ENCODE assay signal across 9 cellular contexts in the genomic region with DNA sequence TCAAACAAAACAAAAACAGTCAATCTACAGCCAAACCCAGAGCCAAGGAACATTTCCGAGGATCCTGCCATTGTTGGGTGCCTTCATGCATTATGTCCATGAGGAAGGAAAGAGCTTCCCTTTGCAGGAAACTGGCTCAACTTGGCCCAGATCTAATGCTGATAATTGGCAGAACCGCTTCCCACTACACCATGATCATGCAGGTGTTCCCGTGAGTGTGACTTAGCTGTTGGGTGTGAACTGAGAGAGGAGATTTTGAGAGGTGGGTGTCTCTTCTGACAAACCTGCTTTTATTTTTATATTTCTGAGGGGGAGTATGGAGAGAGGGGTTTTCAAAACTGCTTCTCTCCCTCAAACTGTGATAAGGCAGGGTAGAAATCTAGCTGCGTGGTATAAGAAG. TPM values are rescaled to one million over a fixed set of nuclear protein-coding genes. Genes with fewer than 3 reads are reported as not detected.
"Had no signal": no experiment of that assay in that cellular context is flagged by ENCODE, and none has a peak within 500 bp of the region (broad histone marks: within the 10 kb centered on the region; RNA-seq: fewer than 3 reads in every experiment).

No MANE protein-coding gene starts in this region.

- H3K27me3 Mint-ChIP-seq: activated CD4-positive, alpha-beta T cell treated with anti-CD3 and anti-CD28 coated beads for 36 hours; dendritic cell treated with granulocyte-macrophage colony-stimulating factor and Interleukin-4, amounts not matched to agents 40 ng/mL and 50 ng/mL, for 4 days; naive thymus-derived CD8-positive, alpha-beta T cell had no signal

- H3K9me3 ChIP-seq: mucosa of descending colon, prostate gland, thoracic aorta, uterus had no signal

- H3K4me1 ChIP-seq: prostate gland, uterus had no signal

- H3K4me3 ChIP-seq: mucosa of descending colon, prostate gland, thoracic aorta, uterus had no signal

- H3K27ac ChIP-seq: brain microvascular endothelial cell, prostate gland, thoracic aorta, uterus had no signal

- H3K27me3 ChIP-seq: brain microvascular endothelial cell, uterus had no signal

- H3K9me3 Mint-ChIP-seq: activated naive CD4-positive, alpha-beta T cell treated with anti-CD3 and anti-CD28 coated beads, Interleukin-2, amount 50 U/mL, for 72 hours; dendritic cell treated with granulocyte-macrophage colony-stimulating factor and Interleukin-4, amounts not matched to agents 40 ng/mL and 50 ng/mL, for 4 days; naive thymus-derived CD8-positive, alpha-beta T cell had no signal

- H3K27ac Mint-ChIP-seq: activated CD4-positive, alpha-beta T cell treated with anti-CD3 and anti-CD28 coated beads for 36 hours; dendritic cell treated with granulocyte-macrophage colony-stimulating factor and Interleukin-4, amounts not matched to agents 40 ng/mL and 50 ng/mL, for 4 days had no signal

- H3K4me3 Mint-ChIP-seq: activated CD4-positive, alpha-beta T cell treated with anti-CD3 and anti-CD28 coated beads for 36 hours; dendritic cell treated with granulocyte-macrophage colony-stimulating factor and Interleukin-4, amounts not matched to agents 40 ng/mL and 50 ng/mL, for 4 days; naive thymus-derived CD8-positive, alpha-beta T cell had no signal

- H3K36me3 ChIP-seq: uterus had no signal

RNA-seq across cellular contexts. Expression of a gene that starts 27.0 kb away (rescaled TPM):
- total RNA-seq: thoracic aorta had no signal
